In the genomic region with DNA sequence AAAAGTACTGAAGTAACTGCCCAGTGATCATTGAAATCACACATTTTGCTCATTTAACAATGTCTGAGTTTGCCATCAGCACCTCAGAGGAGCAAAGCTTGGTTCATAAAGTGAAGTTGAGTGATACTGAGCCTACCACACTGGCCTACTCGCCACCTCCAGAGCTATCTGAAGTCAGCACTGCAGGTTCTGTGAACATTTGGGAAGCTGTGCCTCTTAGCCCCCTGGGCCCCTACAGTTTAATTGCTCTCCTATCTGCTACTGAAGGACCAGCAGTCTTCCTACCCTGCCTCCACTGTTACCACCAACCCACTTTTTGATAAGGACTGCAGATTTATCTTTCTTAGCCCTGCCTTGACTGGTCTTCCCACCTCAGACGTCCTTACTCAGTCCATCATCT, we compare ENCODE assay signal across 30 cellular contexts.
"Had no signal": no experiment of that assay in that cellular context is flagged by ENCODE, and none has a peak within 500 bp of the region (broad histone marks: within the 10 kb centered on the region; RNA-seq: fewer than 3 reads in every experiment).

No MANE protein-coding gene starts in this region.

- H3K27ac ChIP-seq: brain microvascular endothelial cell, epithelial cell of prostate, VCaP had no signal

- ATAC-seq: activated naive CD4-positive, alpha-beta T cell treated with anti-CD3 and anti-CD28 coated beads, Interleukin-2, amount 50 U/mL, for 72 hours; activated T-cell treated with anti-CD3 and anti-CD28 coated beads, Interleukin-2, amount 50 U/mL, for 72 hours; WTC11 had no signal

- FAIRE-seq: astrocyte, bronchial epithelial cell, colon, endometrium, endothelial cell of umbilical vein, frontal cortex, TTC549 had no signal

- H3K27me3 Mint-ChIP-seq: activated CD4-positive, alpha-beta memory T cell treated with anti-CD3 and anti-CD28 coated beads, Interleukin-2, amount 10 ng/mL, durations not matched to agents 7 days and 5 days; activated T-cell treated with anti-CD3 and anti-CD28 coated beads, Interleukin-2, amount 50 U/mL, for 24 hours had no signal

- DNase-seq: activated CD4-positive, alpha-beta memory T cell treated with anti-CD3 and anti-CD28 coated beads, Interleukin-2, amount 10 ng/mL, durations not matched to agents 7 days and 5 days; activated CD4-positive, alpha-beta T cell treated with anti-CD3 and anti-CD28 coated beads for 1 hour; activated CD4-positive, alpha-beta T cell treated with anti-CD3 and anti-CD28 coated beads for 4 hours; activated CD4-positive, alpha-beta T cell treated with anti-CD3 and anti-CD28 coated beads, Interleukin-2, amount 10 ng/mL, durations not matched to agents 7 days and 5 days; activated CD4-positive, alpha-beta T cell treated with anti-CD3 and anti-CD28 coated beads, Interleukin-2, amount 50 U/mL, for 4 hours; activated gamma-delta T cell; activated naive CD4-positive, alpha-beta T cell; activated naive CD4-positive, alpha-beta T cell treated with anti-CD3 and anti-CD28 coated beads, Interleukin-2, amount 10 ng/mL, durations not matched to agents 7 days and 5 days; activated naive CD8-positive, alpha-beta T cell treated with anti-CD3 and anti-CD28 coated beads, Interleukin-2, amount 10 ng/mL, durations not matched to agents 7 days and 5 days; activated T-cell treated with anti-CD3 and anti-CD28 coated beads for 4 hours; activated T-cell treated with anti-CD3 and anti-CD28 coated beads, Interleukin-2, amount 50 U/mL, for 24 hours; activated T-cell treated with anti-CD3 and anti-CD28 coated beads, Interleukin-2, amount 50 U/mL, for 72 hours; amniotic stem cell; brain microvascular endothelial cell; caudate nucleus; effector CD8-positive, alpha-beta T cell; foreskin fibroblast; head of caudate nucleus; T-helper 2 cell had no signal

- H3K27ac Mint-ChIP-seq: activated CD4-positive, alpha-beta memory T cell treated with anti-CD3 and anti-CD28 coated beads, Interleukin-2, amount 10 ng/mL, durations not matched to agents 7 days and 5 days; activated CD4-positive, alpha-beta T cell treated with anti-CD3 and anti-CD28 coated beads, Interleukin-2, amount 10 ng/mL, durations not matched to agents 7 days and 5 days; activated naive CD4-positive, alpha-beta T cell treated with anti-CD3 and anti-CD28 coated beads, Interleukin-2, amount 10 ng/mL, durations not matched to agents 7 days and 5 days; activated naive CD4-positive, alpha-beta T cell treated with anti-CD3 and anti-CD28 coated beads, Interleukin-2, amount 50 U/mL, for 72 hours; activated naive CD8-positive, alpha-beta T cell treated with anti-CD3 and anti-CD28 coated beads, Interleukin-2, amount 10 ng/mL, durations not matched to agents 7 days and 5 days; activated T-cell treated with anti-CD3 and anti-CD28 coated beads, Interleukin-2, amount 50 U/mL, for 24 hours; activated T-cell treated with anti-CD3 and anti-CD28 coated beads, Interleukin-2, amount 50 U/mL, for 72 hours; WTC11 had no signal

- H3K4me3 Mint-ChIP-seq: activated CD4-positive, alpha-beta memory T cell treated with anti-CD3 and anti-CD28 coated beads, Interleukin-2, amount 10 ng/mL, durations not matched to agents 7 days and 5 days; activated CD4-positive, alpha-beta T cell treated with anti-CD3 and anti-CD28 coated beads, Interleukin-2, amount 10 ng/mL, durations not matched to agents 7 days and 5 days; activated naive CD4-positive, alpha-beta T cell treated with anti-CD3 and anti-CD28 coated beads, Interleukin-2, amount 10 ng/mL, durations not matched to agents 7 days and 5 days; activated naive CD8-positive, alpha-beta T cell treated with anti-CD3 and anti-CD28 coated beads, Interleukin-2, amount 10 ng/mL, durations not matched to agents 7 days and 5 days; activated T-cell treated with anti-CD3 and anti-CD28 coated beads, Interleukin-2, amount 50 U/mL, for 24 hours; activated T-cell treated with anti-CD3 and anti-CD28 coated beads, Interleukin-2, amount 50 U/mL, for 72 hours; WTC11 had no signal

- H3K36me3 Mint-ChIP-seq: activated naive CD4-positive, alpha-beta T cell treated with anti-CD3 and anti-CD28 coated beads, Interleukin-2, amount 50 U/mL, for 72 hours; WTC11 had no signal

- H3K27me3 ChIP-seq: brain microvascular endothelial cell had no signal

- H3K9me3 Mint-ChIP-seq: activated CD4-positive, alpha-beta memory T cell treated with anti-CD3 and anti-CD28 coated beads, Interleukin-2, amount 10 ng/mL, durations not matched to agents 7 days and 5 days; activated CD4-positive, alpha-beta T cell treated with anti-CD3 and anti-CD28 coated beads, Interleukin-2, amount 10 ng/mL, durations not matched to agents 7 days and 5 days; activated naive CD4-positive, alpha-beta T cell treated with anti-CD3 and anti-CD28 coated beads, Interleukin-2, amount 10 ng/mL, durations not matched to agents 7 days and 5 days; activated naive CD4-positive, alpha-beta T cell treated with anti-CD3 and anti-CD28 coated beads, Interleukin-2, amount 50 U/mL, for 72 hours; activated naive CD8-positive, alpha-beta T cell treated with anti-CD3 and anti-CD28 coated beads, Interleukin-2, amount 10 ng/mL, durations not matched to agents 7 days and 5 days; activated T-cell treated with anti-CD3 and anti-CD28 coated beads, Interleukin-2, amount 50 U/mL, for 24 hours; activated T-cell treated with anti-CD3 and anti-CD28 coated beads, Interleukin-2, amount 50 U/mL, for 72 hours; WTC11 had no signal
